Comparison of ENCODE assay signal across 19 cellular contexts in the genomic region with DNA sequence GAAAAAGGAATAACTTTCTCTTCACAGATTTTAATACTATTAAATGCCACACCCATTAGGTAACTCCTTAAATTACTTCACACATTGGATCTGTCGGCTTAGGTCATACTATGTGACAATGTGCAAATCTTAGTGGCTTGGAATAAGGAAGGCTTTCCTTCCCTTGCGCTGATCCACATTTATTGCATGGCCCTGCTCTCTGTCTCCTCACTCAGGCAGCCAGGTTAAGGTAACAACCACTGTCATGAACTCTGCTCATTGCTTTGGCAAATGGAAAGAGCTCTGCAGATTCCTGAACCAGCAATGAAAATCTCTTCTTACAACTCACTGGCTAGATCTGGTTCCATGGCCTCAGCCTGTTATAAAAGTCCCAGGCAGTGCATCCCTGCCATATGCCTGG.
"Had no signal": no experiment of that assay in that cellular context is flagged by ENCODE, and none has a peak within 500 bp of the region (broad histone marks: within the 10 kb centered on the region; RNA-seq: fewer than 3 reads in every experiment).

No MANE protein-coding gene starts in this region.

- H3K27me3 ChIP-seq: colonic mucosa, esophagus squamous epithelium, gastroesophageal sphincter, hepatocyte, sigmoid colon had no signal

- H3K4me1 ChIP-seq: colonic mucosa, parathyroid adenoma had no signal

- H3K27ac ChIP-seq: colonic mucosa, esophagus squamous epithelium, gastroesophageal sphincter, hepatocyte, parathyroid adenoma, prostate gland, sigmoid colon had no signal

- H3K4me3 Mint-ChIP-seq: naive B cell, nephron progenitor cell had no signal

- H3K4me3 ChIP-seq: colonic mucosa, esophagus squamous epithelium, gastroesophageal sphincter, hepatocyte, prostate gland, sigmoid colon had no signal

- H3K4me1 Mint-ChIP-seq: naive B cell had no signal

- ATAC-seq: gastroesophageal sphincter had no signal

- DNase-seq: colonic mucosa; esophagus squamous epithelium; foreskin fibroblast; glutamatergic neuron; kidney; left cardiac atrium; mesendoderm; naive B cell; nephron progenitor cell; retina; sigmoid colon; small intestine; stimulated activated CD4-positive, alpha-beta T cell treated with anti-CD3 and anti-CD28 coated beads, Interleukin-12 subunit alpha, Interleukin-12 subunit beta, amount 100 ng/mL, for 4 hours; stimulated activated naive CD4-positive, alpha-beta T cell treated with Interleukin-2 at 50 U/mL for 16 hours; trophoblast cell had no signal

- H3K36me3 Mint-ChIP-seq: naive B cell had no signal

- H3K27ac Mint-ChIP-seq: naive B cell, nephron progenitor cell had no signal

- H3K36me3 ChIP-seq: colonic mucosa, esophagus squamous epithelium, gastroesophageal sphincter, prostate gland, sigmoid colon had no signal

- H3K9me3 ChIP-seq: colonic mucosa, esophagus squamous epithelium, gastroesophageal sphincter, prostate gland, sigmoid colon had no signal
